21 cellular contexts compared by ENCODE assay signal in genomic region chr22:39256979-39257378, GRCh38.
"Had no signal": no experiment of that assay in that cellular context is flagged by ENCODE, and none has a peak within 500 bp of the region (broad histone marks: within the 10 kb centered on the region; RNA-seq: fewer than 3 reads in every experiment).

No MANE protein-coding gene starts in this region.

- H3K36me3 ChIP-seq: heart right ventricle, neutrophil had no signal

- FAIRE-seq: endometrium, frontal cortex had no signal

- H3K27ac Mint-ChIP-seq: nephron progenitor cell had no signal

- H3K4me3 Mint-ChIP-seq: naive thymus-derived CD4-positive, alpha-beta T cell; nephron progenitor cell had no signal

- ATAC-seq: esophagus mucosa; heart right ventricle; left ventricle myocardium superior; naive thymus-derived CD4-positive, alpha-beta T cell; psoas muscle; sciatic nerve had no signal

- H3K27ac ChIP-seq: neutrophil, skin epidermis had no signal

- DNase-seq: effector memory CD4-positive, alpha-beta T cell; heart right ventricle; hypothalamus; islet precursor cell; left ventricle myocardium superior; mesendoderm; naive thymus-derived CD4-positive, alpha-beta T cell; nephron progenitor cell; retina; stimulated activated CD4-positive, alpha-beta T cell treated with anti-CD3 and anti-CD28 coated beads, Interleukin-2, amount 100 ng/mL, for 24 hours; stimulated activated CD4-positive, alpha-beta T cell treated with anti-CD3 and anti-CD28 coated beads, Interleukin-4, amount 100 ng/mL, for 4 hours; stimulated activated naive CD4-positive, alpha-beta T cell; trophoblast cell had no signal

- H3K4me3 ChIP-seq: heart right ventricle, lung, psoas muscle, skin epidermis had no signal

- H3K9me3 ChIP-seq: neutrophil, psoas muscle had no signal
